10 cellular contexts compared by ENCODE assay signal in genomic region chr1:44783697-44784093, GRCh38. TPM values are rescaled to one million over a fixed set of nuclear protein-coding genes. Genes with fewer than 3 reads are reported as not detected.
DNase-seq lines count a peak whose midpoint lies in the region; ATAC-seq, FAIRE-seq and TF ChIP-seq lines count a peak whose summit lies in the region.
"Had no signal": no experiment of that assay in that cellular context is flagged by ENCODE, and none has a peak within 500 bp of the region (broad histone marks: within the 10 kb centered on the region; RNA-seq: fewer than 3 reads in every experiment).

No MANE protein-coding gene starts in this region.

- peaks cover 45% of the 10 kb centered on the region for H3K36me3 Mint-ChIP-seq in activated T-cell treated with anti-CD3 and anti-CD28 coated beads, Interleukin-2, amount 50 U/mL, for 24 hours (ENCODE audit: low read depth)
- peaks cover 18% of the 10 kb centered on the region for H3K36me3 Mint-ChIP-seq in activated naive CD8-positive, alpha-beta T cell treated with anti-CD3 and anti-CD28 coated beads, Interleukin-2, amount 10 ng/mL, durations not matched to agents 7 days and 5 days

- peaks cover 2% of the 10 kb centered on the region for H3K79me2 ChIP-seq in HepG2 (ENCODE audit: insufficient read depth, low read length)

- TF ChIP-seq CTCF in HepG2 (CRISPR knock-in tag; IDR thresholded peaks at IDR 0.05), result no peak

- TF ChIP-seq POLR2A in HepG2 (IDR thresholded peaks at IDR 0.05; ENCODE audit: insufficient read depth in 1 of 2, low read depth in 2 of 2, low read length in 2 of 2), result no peak

- no peak for ATAC-seq in activated naive CD8-positive, alpha-beta T cell treated with anti-CD3 and anti-CD28 coated beads, Interleukin-2, amount 10 ng/mL, durations not matched to agents 7 days and 5 days (ENCODE audit: low read depth)
- ATAC-seq in HepG2 (peak; percentile 3), aorta (ENCODE audit: low FRiP score) (no peak)

- H2AFZ ChIP-seq in HepG2 (ENCODE audit: low read length), result no peak overlapping the region

- WGBS in HepG2 (ENCODE audit: low lambda C conversion rate), result 37% methylated on average over 8 of the region's 8 CpGs
- 63% methylated on average over 8 of the region's 8 CpGs for WGBS in thymus
- WGBS in aorta, 2 donors, result 28 to 37% methylated on average over 8 of the region's 8 CpGs

- H3K36me3 ChIP-seq in HepG2 (replicated peaks in 1 of 2; ENCODE audit: control insufficient read depth in 1 of 2, insufficient read depth in 2 of 2, low read length in 2 of 2), result peaks cover 0 to 6% of the 10 kb centered on the region in 2 experiments; a peak in 3 of 5 replicates
- H3K36me3 ChIP-seq in thymus (ENCODE audit: control insufficient read depth, insufficient read depth), result peaks cover 16% of the 10 kb centered on the region
- no peaks in the 10 kb centered on the region for H3K36me3 ChIP-seq in aorta (ENCODE audit: control insufficient read depth in 1 of 2, insufficient read depth in 2 of 2, low read length in 1 of 2)

- peaks cover 6% of the 10 kb centered on the region for H4K20me1 ChIP-seq in HepG2 (ENCODE audit: insufficient read depth, low read length)

- no peaks in the 10 kb centered on the region for H3K9me3 Mint-ChIP-seq in activated T-cell treated with anti-CD3 and anti-CD28 coated beads, Interleukin-2, amount 50 U/mL, for 24 hours
- no peaks in the 10 kb centered on the region for H3K9me3 Mint-ChIP-seq in activated naive CD8-positive, alpha-beta T cell treated with anti-CD3 and anti-CD28 coated beads, Interleukin-2, amount 10 ng/mL, durations not matched to agents 7 days and 5 days

- DNase-seq in activated T-cell treated with anti-CD3 and anti-CD28 coated beads, Interleukin-2, amount 50 U/mL, for 24 hours, result no peak
- no peak for DNase-seq in activated T-cell treated with anti-CD3 and anti-CD28 coated beads, Interleukin-2, amount 50 U/mL, for 48 hours
- no peak for DNase-seq in activated naive CD8-positive, alpha-beta T cell treated with anti-CD3 and anti-CD28 coated beads, Interleukin-2, amount 10 ng/mL, durations not matched to agents 7 days and 5 days
- DNase-seq in HepG2 (ENCODE audit: low spot score) (no peak), COLO668 (lab: John Stamatoyannopoulos, UW; ENCODE audit: unreplicated experiment) (no peak), NCI-H2029 treated with DMSO at 0.1 percent for 48 hours (lab: John Stamatoyannopoulos, UW) (no peak), aorta (no peak)
- DNase-seq: DND-41, NCI-H82 had no signal

- TF ChIP-seq EP300 in HepG2 (IDR thresholded peaks at IDR 0.05; ENCODE audit: low read depth in 2 of 2, low read length in 2 of 2) (no peak), HepG2 (CRISPR knock-in tag; IDR thresholded peaks at IDR 0.05; ENCODE audit: borderline replicate concordance) (no peak)

- POLR2A ChIA-PET in activated naive CD8-positive, alpha-beta T cell treated with anti-CD3 and anti-CD28 coated beads, Interleukin-2, amount 10 ng/mL, durations not matched to agents 7 days and 5 days (lab: Charles Lee), result interaction anchor here (0.7 to 8.4 kb wide), 10 partner anchors 8 to 520 kb away, joined by 3 to 93 read pairs (median 24); partner anchors contain the start of genes BTBD19, DYNLT4, HECTD3 and PLK3
- POLR2A ChIA-PET in HepG2 (lab: Yijun Ruan, JAX), result interaction anchor here (0.6 to 3.6 kb wide), 12 partner anchors 8 to 520 kb away, joined by 3 to 47 read pairs (median 4); partner anchors contain the start of genes BTBD19, DYNLT4, EIF2B3 and PLK3

- intact Hi-C loops in HepG2 (cut with micrococcal nuclease; ENCODE audit: unreplicated experiment) (loop anchor here (5.0 kb wide), 2 partner anchors 34 to 51 kb away; partner anchors contain the start of gene RNU5D-1), aorta (cut with DNase I) (loop anchor here in 1 of 2 donors (10.0 kb wide), 1 partner anchor 51 kb away; no protein-coding TSS in a partner anchor)

- H3K4me3 ChIP-seq in HepG2 (replicated peaks in 1 of 3; ENCODE audit: insufficient read depth in 1 of 3, low read depth in 2 of 3, low read length in 3 of 3), result peak overlapping the region; percentile 54 to 79 (median 61); a peak in 5 of 6 replicates
- peak overlapping the region; percentile 63 for H3K4me3 ChIP-seq in thymus (ENCODE audit: low read length)
- no peak overlapping the region for H3K4me3 ChIP-seq in aorta (ENCODE audit: low read length in 2 of 2)

- H3K9me3 ChIP-seq in HepG2 (ENCODE audit: low read length) (no peaks in the 10 kb centered on the region), thymus (ENCODE audit: control insufficient read depth) (no peaks in the 10 kb centered on the region), aorta (ENCODE audit: control insufficient read depth, low read length) (no peaks in the 10 kb centered on the region)

- H3K27ac Mint-ChIP-seq in activated T-cell treated with anti-CD3 and anti-CD28 coated beads, Interleukin-2, amount 50 U/mL, for 24 hours, result peak overlapping the region; percentile 66
- H3K27ac Mint-ChIP-seq in activated naive CD8-positive, alpha-beta T cell treated with anti-CD3 and anti-CD28 coated beads, Interleukin-2, amount 10 ng/mL, durations not matched to agents 7 days and 5 days, result peak overlapping the region; percentile 83

- peak overlapping the region; percentile 83 for H3K9ac ChIP-seq in HepG2 (ENCODE audit: insufficient read depth, low read depth, low read length)

- no peak for FAIRE-seq in HepG2 (lab: Jason Lieb, UNC)

- H3K27ac ChIP-seq in HepG2 (ENCODE audit: extremely low read length, insufficient read depth, low read length), result peak overlapping the region; percentile 71
- H3K27ac ChIP-seq in thymus (ENCODE audit: low read depth), result peak overlapping the region; percentile 36
- no peak overlapping the region for H3K27ac ChIP-seq in aorta (ENCODE audit: low read depth in 1 of 2, low read length in 2 of 2)

- in situ Hi-C loops in HepG2 (cut with HindIII; ENCODE audit: extremely low pct_ligation_motif_present, low pct_unique_long_range_greater_than_20kb), result no loop called here

- H3K4me3 Mint-ChIP-seq in activated T-cell treated with anti-CD3 and anti-CD28 coated beads, Interleukin-2, amount 50 U/mL, for 24 hours, result peak overlapping the region; percentile 62
- H3K4me3 Mint-ChIP-seq in activated naive CD8-positive, alpha-beta T cell treated with anti-CD3 and anti-CD28 coated beads, Interleukin-2, amount 10 ng/mL, durations not matched to agents 7 days and 5 days, result peak overlapping the region; percentile 71

- peaks cover 50% of the 10 kb centered on the region for H3K4me1 Mint-ChIP-seq in activated T-cell treated with anti-CD3 and anti-CD28 coated beads, Interleukin-2, amount 50 U/mL, for 24 hours (ENCODE audit: low read depth)
- peaks cover 29% of the 10 kb centered on the region for H3K4me1 Mint-ChIP-seq in activated naive CD8-positive, alpha-beta T cell treated with anti-CD3 and anti-CD28 coated beads, Interleukin-2, amount 10 ng/mL, durations not matched to agents 7 days and 5 days

- H3K27me3 Mint-ChIP-seq in activated T-cell treated with anti-CD3 and anti-CD28 coated beads, Interleukin-2, amount 50 U/mL, for 24 hours, result no peaks in the 10 kb centered on the region
- no peaks in the 10 kb centered on the region for H3K27me3 Mint-ChIP-seq in activated naive CD8-positive, alpha-beta T cell treated with anti-CD3 and anti-CD28 coated beads, Interleukin-2, amount 10 ng/mL, durations not matched to agents 7 days and 5 days

- H3K4me1 ChIP-seq in HepG2 (ENCODE audit: insufficient read depth, low read length), result peaks cover 55% of the 10 kb centered on the region
- H3K4me1 ChIP-seq in thymus (ENCODE audit: control insufficient read depth, insufficient read depth, low read length), result peaks cover 18% of the 10 kb centered on the region
- no peaks in the 10 kb centered on the region for H3K4me1 ChIP-seq in aorta (ENCODE audit: control insufficient read depth in 1 of 2, insufficient read depth in 2 of 2, low read length in 2 of 2)

- peaks cover 3 to 13% of the 10 kb centered on the region in 2 experiments; a peak in 2 of 5 replicates for H3K27me3 ChIP-seq in HepG2 (ENCODE audit: control insufficient read depth in 1 of 2, insufficient read depth in 2 of 2, low read length in 2 of 2)
- no peaks in the 10 kb centered on the region for H3K27me3 ChIP-seq in thymus (ENCODE audit: control insufficient read depth, insufficient read depth)
- no peaks in the 10 kb centered on the region for H3K27me3 ChIP-seq in aorta (ENCODE audit: control insufficient read depth in 1 of 2, insufficient read depth in 2 of 2, low read length in 1 of 2)

- TF ChIP-seq RAD21 in HepG2 (CRISPR knock-in tag; IDR thresholded peaks at IDR 0.05), result no peak

- H3K4me2 ChIP-seq in HepG2 (ENCODE audit: low read depth, low read length), result peak overlapping the region; percentile 76

- no TSS peak for BruUV-seq in HepG2 (replicated peaks; lab: Mats Ljungman, UMichigan)

- CTCF ChIA-PET in HepG2 (lab: Yijun Ruan, JAX; ENCODE audit: low intra/inter-chr PET ratio, low total read pairs), result no interaction called here

RNA-seq across cellular contexts. Expression of gene BEST4, which starts 4.3 kb away (rescaled TPM):
- total RNA-seq in activated naive CD8-positive, alpha-beta T cell treated with anti-CD3 and anti-CD28 coated beads, Interleukin-2, amount 10 ng/mL, durations not matched to agents 7 days and 5 days, result 1 to 10 TPM; 1.3 to 1.6 TPM
- total RNA-seq in HepG2 (2016; rRNA removed; fragmentation: Illumina TruSeq; extraction: Trizol), result 1.4 TPM in 2 replicates
- total RNA-seq in HepG2 (2016; cell fraction: cytosol; rRNA removed; fragmentation: Illumina TruSeq; extraction: Trizol; ENCODE audit: low read depth), result 0.40 and 0.62 TPM in 2 replicates
- 1.4 and 1.5 TPM in 2 replicates for total RNA-seq in HepG2 (2016; cell fraction: insoluble cytoplasmic fraction; rRNA removed; fragmentation: Illumina TruSeq; extraction: Trizol)
- 1.0 TPM in 2 replicates for total RNA-seq in HepG2 (2016; cell fraction: membrane; rRNA removed; fragmentation: Illumina TruSeq; extraction: Trizol)
- 0.63 and 1.2 TPM in 2 replicates for total RNA-seq in HepG2 (2016; cell fraction: nucleus; rRNA removed; fragmentation: Illumina TruSeq; extraction: Trizol)
- 0.71 and 0.77 TPM in 2 replicates for polyA plus RNA-seq in HepG2 (2011; rRNA removed)
- polyA plus RNA-seq in HepG2 (2011; cell fraction: cytosol; rRNA removed), result 0.91 and 1.0 TPM in 2 replicates
- polyA plus RNA-seq in HepG2 (2011; cell fraction: nucleus; rRNA removed), result 0.93 and 1.1 TPM in 2 replicates
- 1.1 and 1.4 TPM in 2 replicates for polyA plus RNA-seq in HepG2 (2012)
- 0.60 and 0.74 TPM in 2 replicates for polyA plus RNA-seq in HepG2 (2016; cell fraction: cytosol; fragmentation: Illumina TruSeq; extraction: Trizol; ENCODE audit: low read depth)
- polyA plus RNA-seq in HepG2 (2016; cell fraction: insoluble cytoplasmic fraction; fragmentation: Illumina TruSeq; extraction: Trizol; ENCODE audit: low read depth), result 2.0 TPM in 2 replicates
- 0.73 and 0.86 TPM in 2 replicates for polyA plus RNA-seq in HepG2 (2016; cell fraction: membrane; fragmentation: Illumina TruSeq; extraction: Trizol; ENCODE audit: low read depth)
- 1.5 and 1.8 TPM in 2 replicates for polyA plus RNA-seq in HepG2 (2016; cell fraction: nucleus; fragmentation: Illumina TruSeq; extraction: Trizol; ENCODE audit: insufficient read depth, low read depth)
- 0.26 and 0.35 TPM in 2 replicates for polyA minus RNA-seq in HepG2 (2011; rRNA and poly(A)+ RNA removed; ENCODE audit: low replicate concordance)
- 0.59 and 0.62 TPM in 2 replicates for polyA minus RNA-seq in HepG2 (2011; cell fraction: cytosol; rRNA and poly(A)+ RNA removed)
- polyA minus RNA-seq in HepG2 (2011; cell fraction: nucleus; rRNA and poly(A)+ RNA removed), result 0.25 and 0.52 TPM in 2 replicates
- 1.3 TPM for polyA plus RNA-seq in thymus
- total RNA-seq in aorta, result under 1 TPM; 0.30 to 0.32 TPM
- 1 to 10 TPM; 1.1 to 1.8 TPM for polyA plus RNA-seq in aorta

RNA-seq across cellular contexts. Expression of gene RPS8, which starts 8.4 kb away (rescaled TPM):
- 1,000 to 10,000 TPM; 1,522 to 1,548 TPM for total RNA-seq in activated naive CD8-positive, alpha-beta T cell treated with anti-CD3 and anti-CD28 coated beads, Interleukin-2, amount 10 ng/mL, durations not matched to agents 7 days and 5 days
- 2,628 and 3,186 TPM in 2 replicates for total RNA-seq in HepG2 (2016; rRNA removed; fragmentation: Illumina TruSeq; extraction: Trizol)
- total RNA-seq in HepG2 (2016; cell fraction: cytosol; rRNA removed; fragmentation: Illumina TruSeq; extraction: Trizol; ENCODE audit: low read depth), result 4,101 and 4,477 TPM in 2 replicates
- 2,640 and 3,284 TPM in 2 replicates for total RNA-seq in HepG2 (2016; cell fraction: insoluble cytoplasmic fraction; rRNA removed; fragmentation: Illumina TruSeq; extraction: Trizol)
- total RNA-seq in HepG2 (2016; cell fraction: membrane; rRNA removed; fragmentation: Illumina TruSeq; extraction: Trizol), result 6,651 and 6,789 TPM in 2 replicates
- total RNA-seq in HepG2 (2016; cell fraction: nucleus; rRNA removed; fragmentation: Illumina TruSeq; extraction: Trizol), result 904 and 1,043 TPM in 2 replicates
- polyA plus RNA-seq in HepG2 (2011; rRNA removed), result 2,639 and 2,822 TPM in 2 replicates
- 3,216 and 3,450 TPM in 2 replicates for polyA plus RNA-seq in HepG2 (2011; cell fraction: cytosol; rRNA removed)
- 619 and 724 TPM in 2 replicates for polyA plus RNA-seq in HepG2 (2011; cell fraction: nucleus; rRNA removed)
- 2,913 and 3,780 TPM in 2 replicates for polyA plus RNA-seq in HepG2 (2012)
- 3,820 and 4,041 TPM in 2 replicates for polyA plus RNA-seq in HepG2 (2016; cell fraction: cytosol; fragmentation: Illumina TruSeq; extraction: Trizol; ENCODE audit: low read depth)
- polyA plus RNA-seq in HepG2 (2016; cell fraction: insoluble cytoplasmic fraction; fragmentation: Illumina TruSeq; extraction: Trizol; ENCODE audit: low read depth), result 2,524 and 2,713 TPM in 2 replicates
- polyA plus RNA-seq in HepG2 (2016; cell fraction: membrane; fragmentation: Illumina TruSeq; extraction: Trizol; ENCODE audit: low read depth), result 5,258 and 5,398 TPM in 2 replicates
- 1,350 and 1,442 TPM in 2 replicates for polyA plus RNA-seq in HepG2 (2016; cell fraction: nucleus; fragmentation: Illumina TruSeq; extraction: Trizol; ENCODE audit: insufficient read depth, low read depth)
- 377 and 661 TPM in 2 replicates for polyA minus RNA-seq in HepG2 (2011; rRNA and poly(A)+ RNA removed; ENCODE audit: low replicate concordance)
- 497 and 522 TPM in 2 replicates for polyA minus RNA-seq in HepG2 (2011; cell fraction: cytosol; rRNA and poly(A)+ RNA removed)
- 234 and 283 TPM in 2 replicates for polyA minus RNA-seq in HepG2 (2011; cell fraction: nucleus; rRNA and poly(A)+ RNA removed)
- polyA plus RNA-seq in thymus, result 3,732 TPM
- total RNA-seq in aorta, result 1,000 to 10,000 TPM; 1,373 to 1,500 TPM
- 1,000 to 10,000 TPM; 2,358 to 3,400 TPM for polyA plus RNA-seq in aorta

RNA-seq across cellular contexts. Expression of gene PLK3, which starts 16.5 kb away (rescaled TPM):
- total RNA-seq in activated naive CD8-positive, alpha-beta T cell treated with anti-CD3 and anti-CD28 coated beads, Interleukin-2, amount 10 ng/mL, durations not matched to agents 7 days and 5 days, result 10 to 100 TPM; 68.8 to 70.7 TPM
- total RNA-seq in HepG2 (2016; rRNA removed; fragmentation: Illumina TruSeq; extraction: Trizol) (4.5 and 9.8 TPM in 2 replicates), aorta (10 to 100 TPM; 28.8 to 84.3 TPM)
- total RNA-seq in HepG2 (2016; cell fraction: cytosol; rRNA removed; fragmentation: Illumina TruSeq; extraction: Trizol; ENCODE audit: low read depth), result 10.4 and 10.6 TPM in 2 replicates
- total RNA-seq in HepG2 (2016; cell fraction: insoluble cytoplasmic fraction; rRNA removed; fragmentation: Illumina TruSeq; extraction: Trizol), result 3.0 and 11.4 TPM in 2 replicates
- 7.7 and 8.3 TPM in 2 replicates for total RNA-seq in HepG2 (2016; cell fraction: membrane; rRNA removed; fragmentation: Illumina TruSeq; extraction: Trizol)
- total RNA-seq in HepG2 (2016; cell fraction: nucleus; rRNA removed; fragmentation: Illumina TruSeq; extraction: Trizol), result 14.5 and 18.3 TPM in 2 replicates
- polyA plus RNA-seq in HepG2 (2011; rRNA removed) (16.9 and 23.4 TPM in 2 replicates), thymus (32.9 TPM), aorta (10 to 100 TPM; 16.2 to 73.3 TPM)
- 7.7 and 8.3 TPM in 2 replicates for polyA plus RNA-seq in HepG2 (2011; cell fraction: cytosol; rRNA removed)
- polyA plus RNA-seq in HepG2 (2011; cell fraction: nucleus; rRNA removed), result 101 and 106 TPM in 2 replicates
- polyA plus RNA-seq in HepG2 (2012), result 4.3 and 8.5 TPM in 2 replicates
- polyA plus RNA-seq in HepG2 (2016; cell fraction: cytosol; fragmentation: Illumina TruSeq; extraction: Trizol; ENCODE audit: low read depth), result 2.2 and 2.4 TPM in 2 replicates
- polyA plus RNA-seq in HepG2 (2016; cell fraction: insoluble cytoplasmic fraction; fragmentation: Illumina TruSeq; extraction: Trizol; ENCODE audit: low read depth), result 5.2 and 6.6 TPM in 2 replicates
- 3.1 and 3.6 TPM in 2 replicates for polyA plus RNA-seq in HepG2 (2016; cell fraction: membrane; fragmentation: Illumina TruSeq; extraction: Trizol; ENCODE audit: low read depth)
- 41.8 and 43.4 TPM in 2 replicates for polyA plus RNA-seq in HepG2 (2016; cell fraction: nucleus; fragmentation: Illumina TruSeq; extraction: Trizol; ENCODE audit: insufficient read depth, low read depth)
- polyA minus RNA-seq in HepG2 (2011; rRNA and poly(A)+ RNA removed; ENCODE audit: low replicate concordance), result 10.1 and 27.4 TPM in 2 replicates
- 5.1 and 11.4 TPM in 2 replicates for polyA minus RNA-seq in HepG2 (2011; cell fraction: cytosol; rRNA and poly(A)+ RNA removed)
- polyA minus RNA-seq in HepG2 (2011; cell fraction: nucleus; rRNA and poly(A)+ RNA removed), result 37.5 and 48.6 TPM in 2 replicates

RNA-seq across cellular contexts. Expression of gene DYNLT4, which starts 23.5 kb away (rescaled TPM):
- under 1 TPM; 0.43 to 0.97 TPM for total RNA-seq in activated naive CD8-positive, alpha-beta T cell treated with anti-CD3 and anti-CD28 coated beads, Interleukin-2, amount 10 ng/mL, durations not matched to agents 7 days and 5 days
- total RNA-seq in HepG2 (2016; rRNA removed; fragmentation: Illumina TruSeq; extraction: Trizol) (0.77 TPM in 1 of 2 replicates, not detected in the other), aorta (under 1 TPM; 0.81 to 0.87 TPM)
- 0.91 and 2.1 TPM in 2 replicates for total RNA-seq in HepG2 (2016; cell fraction: cytosol; rRNA removed; fragmentation: Illumina TruSeq; extraction: Trizol; ENCODE audit: low read depth)
- 0.93 TPM in 1 of 2 replicates, not detected in the other for total RNA-seq in HepG2 (2016; cell fraction: insoluble cytoplasmic fraction; rRNA removed; fragmentation: Illumina TruSeq; extraction: Trizol)
- 2.0 and 2.1 TPM in 2 replicates for total RNA-seq in HepG2 (2016; cell fraction: membrane; rRNA removed; fragmentation: Illumina TruSeq; extraction: Trizol)
- total RNA-seq in HepG2 (2016; cell fraction: nucleus; rRNA removed; fragmentation: Illumina TruSeq; extraction: Trizol), result 0.91 and 2.1 TPM in 2 replicates
- polyA plus RNA-seq in HepG2 (2011; rRNA removed) (not detected in 2 replicates), thymus (0.09 TPM), aorta (1 to 10 TPM in 1 of 2 donors, not detected in 1; 3.0 TPM)
- polyA plus RNA-seq in HepG2 (2011; cell fraction: cytosol; rRNA removed), result 0.25 TPM in 1 of 2 replicates, not detected in the other
- 0.55 and 1.4 TPM in 2 replicates for polyA plus RNA-seq in HepG2 (2011; cell fraction: nucleus; rRNA removed)
- polyA plus RNA-seq in HepG2 (2012), result not detected in 2 replicates
- polyA plus RNA-seq in HepG2 (2016; cell fraction: cytosol; fragmentation: Illumina TruSeq; extraction: Trizol; ENCODE audit: low read depth), result not detected in 2 replicates
- polyA plus RNA-seq in HepG2 (2016; cell fraction: insoluble cytoplasmic fraction; fragmentation: Illumina TruSeq; extraction: Trizol; ENCODE audit: low read depth), result not detected in 2 replicates
- polyA plus RNA-seq in HepG2 (2016; cell fraction: membrane; fragmentation: Illumina TruSeq; extraction: Trizol; ENCODE audit: low read depth), result not detected in 2 replicates
- polyA plus RNA-seq in HepG2 (2016; cell fraction: nucleus; fragmentation: Illumina TruSeq; extraction: Trizol; ENCODE audit: insufficient read depth, low read depth), result not detected in 2 replicates
- 3.7 TPM in 1 of 2 replicates, not detected in the other for polyA minus RNA-seq in HepG2 (2011; rRNA and poly(A)+ RNA removed; ENCODE audit: low replicate concordance)
- polyA minus RNA-seq in HepG2 (2011; cell fraction: cytosol; rRNA and poly(A)+ RNA removed), result 0.88 TPM in 1 of 2 replicates, not detected in the other
- polyA minus RNA-seq in HepG2 (2011; cell fraction: nucleus; rRNA and poly(A)+ RNA removed), result 3.4 and 10.9 TPM in 2 replicates

RNA-seq across cellular contexts. Expression of gene BTBD19, which starts 24.6 kb away (rescaled TPM):
- 1 to 10 TPM; 5.2 to 5.6 TPM for total RNA-seq in activated naive CD8-positive, alpha-beta T cell treated with anti-CD3 and anti-CD28 coated beads, Interleukin-2, amount 10 ng/mL, durations not matched to agents 7 days and 5 days
- 1.0 and 2.7 TPM in 2 replicates for total RNA-seq in HepG2 (2016; rRNA removed; fragmentation: Illumina TruSeq; extraction: Trizol)
- total RNA-seq in HepG2 (2016; cell fraction: cytosol; rRNA removed; fragmentation: Illumina TruSeq; extraction: Trizol; ENCODE audit: low read depth), result 0.51 and 0.97 TPM in 2 replicates
- total RNA-seq in HepG2 (2016; cell fraction: insoluble cytoplasmic fraction; rRNA removed; fragmentation: Illumina TruSeq; extraction: Trizol), result 0.62 and 3.0 TPM in 2 replicates
- total RNA-seq in HepG2 (2016; cell fraction: membrane; rRNA removed; fragmentation: Illumina TruSeq; extraction: Trizol), result 0.87 and 1.1 TPM in 2 replicates
- total RNA-seq in HepG2 (2016; cell fraction: nucleus; rRNA removed; fragmentation: Illumina TruSeq; extraction: Trizol), result 3.1 and 5.3 TPM in 2 replicates
- polyA plus RNA-seq in HepG2 (2011; rRNA removed), result 6.7 and 8.8 TPM in 2 replicates
- polyA plus RNA-seq in HepG2 (2011; cell fraction: cytosol; rRNA removed), result 1.8 and 2.0 TPM in 2 replicates
- polyA plus RNA-seq in HepG2 (2011; cell fraction: nucleus; rRNA removed), result 38.3 and 42.2 TPM in 2 replicates
- polyA plus RNA-seq in HepG2 (2012), result 2.6 and 2.7 TPM in 2 replicates
- polyA plus RNA-seq in HepG2 (2016; cell fraction: cytosol; fragmentation: Illumina TruSeq; extraction: Trizol; ENCODE audit: low read depth), result 0.37 and 0.49 TPM in 2 replicates
- 0.70 and 1.9 TPM in 2 replicates for polyA plus RNA-seq in HepG2 (2016; cell fraction: insoluble cytoplasmic fraction; fragmentation: Illumina TruSeq; extraction: Trizol; ENCODE audit: low read depth)
- polyA plus RNA-seq in HepG2 (2016; cell fraction: membrane; fragmentation: Illumina TruSeq; extraction: Trizol; ENCODE audit: low read depth), result 0.30 and 0.79 TPM in 2 replicates
- 10.8 and 15.7 TPM in 2 replicates for polyA plus RNA-seq in HepG2 (2016; cell fraction: nucleus; fragmentation: Illumina TruSeq; extraction: Trizol; ENCODE audit: insufficient read depth, low read depth)
- 1.2 and 11.3 TPM in 2 replicates for polyA minus RNA-seq in HepG2 (2011; rRNA and poly(A)+ RNA removed; ENCODE audit: low replicate concordance)
- polyA minus RNA-seq in HepG2 (2011; cell fraction: cytosol; rRNA and poly(A)+ RNA removed), result 1.8 and 2.0 TPM in 2 replicates
- 12.0 and 16.5 TPM in 2 replicates for polyA minus RNA-seq in HepG2 (2011; cell fraction: nucleus; rRNA and poly(A)+ RNA removed)
- polyA plus RNA-seq in thymus, result 3.8 TPM
- total RNA-seq in aorta, result 10 to 100 TPM; 38.5 to 41.1 TPM
- 10 to 100 TPM in 1 of 2 donors, 1 to 10 TPM in 1; 5.1 to 35.4 TPM for polyA plus RNA-seq in aorta

Comparison
In these comparisons a context has a peak if more than half of its experiments do, and no peak if none do; other contexts are left out.
1. H3K27ac ChIP-seq: peak in HepG2 (single experiment) and thymus (single experiment); none in aorta (0 of 2).
2. H3K4me3 ChIP-seq: peak in HepG2 (3 of 3) and thymus (single experiment); none in aorta (0 of 2).